ENCODE assay signal across 10 cellular contexts in the genomic region with DNA sequence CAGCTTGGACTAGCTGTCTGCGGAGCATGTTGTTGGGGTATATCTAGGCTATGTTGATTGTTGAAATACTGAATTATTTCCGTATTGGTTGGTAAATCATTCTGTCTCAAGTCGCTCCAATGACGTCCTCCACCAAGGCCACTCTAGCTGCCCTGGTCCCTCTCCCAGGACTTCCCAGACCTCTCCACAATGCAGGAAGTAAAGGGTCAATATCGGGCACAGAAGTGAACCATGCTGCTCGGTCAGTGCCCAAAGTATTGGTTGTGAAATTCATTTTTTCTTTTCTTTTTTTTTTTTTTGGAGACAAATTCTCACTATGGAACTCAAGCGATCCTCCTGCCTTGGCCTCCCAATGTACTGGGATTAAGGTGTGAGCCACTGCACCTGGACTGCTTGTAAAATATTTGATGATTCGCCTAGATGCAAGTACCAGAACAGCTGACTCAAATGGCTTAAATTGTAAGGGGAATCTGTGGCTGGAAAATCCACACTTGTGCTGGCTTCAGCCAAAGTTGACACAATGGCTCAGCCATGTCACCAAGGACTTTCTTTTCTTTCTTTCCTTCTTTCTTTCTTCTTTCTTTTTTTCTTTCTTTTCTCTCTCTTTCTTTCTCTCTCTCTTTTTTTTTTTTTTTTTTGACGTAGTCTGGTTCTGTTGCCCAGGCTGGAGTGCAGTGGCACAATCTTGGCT. TPM values are rescaled to one million over a fixed set of nuclear protein-coding genes. Genes with fewer than 3 reads are reported as not detected.
DNase-seq lines count a peak whose midpoint lies in the region; ATAC-seq and TF ChIP-seq lines count a peak whose summit lies in the region.
"Had no signal": no experiment of that assay in that cellular context is flagged by ENCODE, and none has a peak within 500 bp of the region (broad histone marks: within the 10 kb centered on the region; RNA-seq: fewer than 3 reads in every experiment).

No MANE protein-coding gene starts in this region.

- TF ChIP-seq CTCF in AG10803 (conservative IDR thresholded peaks at IDR 0.05; ENCODE audit: low read length) (no peak), esophagus squamous epithelium (IDR thresholded peaks at IDR 0.05) (no peak), psoas muscle (IDR thresholded peaks at IDR 0.05) (no peak)

- peak; percentile 33 for DNase-seq in AG10803 (ENCODE audit: low read depth)
- no peak for DNase-seq in SJCRH30
- DNase-seq in esophagus squamous epithelium (lab: John Stamatoyannopoulos, UW) = no peak
- no peak for DNase-seq in psoas muscle
- DNase-seq in NCI-H2196 (lab: John Stamatoyannopoulos, UW; ENCODE audit: unreplicated experiment) = no peak
- DNase-seq in midbrain (lab: John Stamatoyannopoulos, UW) = no peak
- no peak for DNase-seq in hippocampal formation (lab: John Stamatoyannopoulos, UW)
- DNase-seq: NCI-H82; stimulated activated naive CD8-positive, alpha-beta T cell treated with anti-CD3 and anti-CD28 coated beads, Interleukin-15, amount 100 ng/mL, for 72 hours had no signal

- H3K4me1 ChIP-seq in SJCRH30 (0 out of 2 replicates have a peak, but pooled peaks cover 7% of the 10 kb centered on the region), esophagus squamous epithelium (peaks cover 0 to 46% (median 23%) of the 10 kb centered on the region in 3 donors), psoas muscle (peaks cover 18% of the 10 kb centered on the region)

- intact Hi-C loops in esophagus squamous epithelium (cut with DNase I) (no loop called here), psoas muscle (cut with DNase I) (no loop called here)

- H3K27me3 ChIP-seq in SJCRH30 (no peaks in the 10 kb centered on the region), esophagus squamous epithelium (no peaks in the 10 kb centered on the region), psoas muscle (ENCODE audit: insufficient read depth in 3 of 3, low read length in 2 of 3) (no peaks in the 10 kb centered on the region)

- no peak for TF ChIP-seq POLR2A in esophagus squamous epithelium (IDR thresholded peaks at IDR 0.05)

- 57 to 77% methylated on average over 8 to 9 of the region's 9 CpGs for WGBS in esophagus squamous epithelium, 2 donors
- 34 to 47% (median 39%) methylated on average over 9 of the region's 9 CpGs for WGBS in psoas muscle, 3 donors

- H3K27ac ChIP-seq in SJCRH30 = no peak overlapping the region
- H3K27ac ChIP-seq in esophagus squamous epithelium = peak overlapping the region; percentile 65 to 89 (median 77)
- peak overlapping the region; percentile 76 for H3K27ac ChIP-seq in psoas muscle

- H3K9me3 ChIP-seq in SJCRH30 (replicated peaks) (no peaks in the 10 kb centered on the region), esophagus squamous epithelium (no peaks in the 10 kb centered on the region), psoas muscle (no peaks in the 10 kb centered on the region)

- H3K36me3 ChIP-seq in SJCRH30 (no peaks in the 10 kb centered on the region), esophagus squamous epithelium (no peaks in the 10 kb centered on the region), psoas muscle (ENCODE audit: insufficient read depth in 1 of 2, low read depth in 1 of 2) (no peaks in the 10 kb centered on the region)

- ATAC-seq in psoas muscle = peak; percentile 22 to 52 (median 34)
- no peak for ATAC-seq in HG03196 (IDR thresholded peaks at IDR 0.05; ENCODE audit: unreplicated experiment)
- ATAC-seq: stimulated activated naive CD8-positive, alpha-beta T cell treated with anti-CD3 and anti-CD28 coated beads, Interleukin-15, amount 100 ng/mL, for 72 hours had no signal

- peak overlapping the region; percentile 44 for H3K4me3 ChIP-seq in AG10803 (ENCODE audit: low read length)
- peak overlapping the region; percentile 23 for H3K4me3 ChIP-seq in SJCRH30
- peak overlapping the region in 1 of 4 donors; percentile 41 for H3K4me3 ChIP-seq in esophagus squamous epithelium
- peak overlapping the region; percentile 49 for H3K4me3 ChIP-seq in psoas muscle

RNA-seq across cellular contexts. Expression of gene NUMBL, which starts 43.7 kb away (rescaled TPM):
- 23.0 and 26.8 TPM in 2 replicates for total RNA-seq in SJCRH30 (2014; rRNA removed; shearing (Covaris generic))
- total RNA-seq in esophagus squamous epithelium = 10 to 100 TPM; 11.2 to 20.8 (median 15.8) TPM
- 10 to 100 TPM; 12.0 to 13.3 (median 12.9) TPM for total RNA-seq in psoas muscle
- polyA plus RNA-seq in psoas muscle = 1 to 10 TPM; 3.3 to 5.5 (median 4.1) TPM

RNA-seq across cellular contexts. Expression of gene LTBP4, which starts 45.5 kb away (rescaled TPM):
- total RNA-seq in SJCRH30 (2014; rRNA removed; shearing (Covaris generic)) = 4.0 and 5.6 TPM in 2 replicates
- total RNA-seq in esophagus squamous epithelium (100 to 1,000 TPM in 1 of 4 donors, 10 to 100 TPM in 3; 43.5 to 249 (median 65.5) TPM), psoas muscle (10 to 100 TPM; 24.1 to 55.8 (median 44.0) TPM)
- polyA plus RNA-seq in psoas muscle = 10 to 100 TPM; 16.0 to 23.8 (median 20.6) TPM
